Comparison of ENCODE assay signal across 11 cellular contexts in genomic region chr19:16874978-16875299, GRCh38. TPM values are rescaled to one million over a fixed set of nuclear protein-coding genes. Genes with fewer than 3 reads are reported as not detected.
A peak's percentile ranks its signal among the peaks of the same experiment; 100 is the strongest.
DNase-seq lines count a peak whose midpoint lies in the region; ATAC-seq, FAIRE-seq and TF ChIP-seq lines count a peak whose summit lies in the region.
"Not testable (repeated sequence)": the region's sequence is repeated elsewhere in the genome, so short reads cannot be mapped to it uniquely, and the experiment has no call there.
"Had no signal": no experiment of that assay in that cellular context is flagged by ENCODE, and none has a peak within 500 bp of the region (broad histone marks: within the 10 kb centered on the region; RNA-seq: fewer than 3 reads in every experiment).

No MANE protein-coding gene starts in this region.

- not testable (repeated sequence) for H2BK12ac ChIP-seq in H1 (ENCODE audit: low read depth, low read length)

- not testable (repeated sequence) for H3K27me3 Mint-ChIP-seq in CD4-positive, alpha-beta T cell; activated CD8-positive, alpha-beta T cell treated with anti-CD3 and anti-CD28 coated beads, Interleukin-2, amount 10 ng/mL, durations not matched to agents 7 days and 5 days (ENCODE audit: low read depth); activated naive CD8-positive, alpha-beta T cell treated with anti-CD3 and anti-CD28 coated beads, Interleukin-2, amount 10 ng/mL, durations not matched to agents 7 days and 5 days; natural killer cell (ENCODE audit: low read depth in 2 of 2)

- H4K20me1 ChIP-seq in HCT116 (ENCODE audit: insufficient read depth), result not testable (repeated sequence)
- peaks cover 0 to 11% of the 10 kb centered on the region in 2 experiments for H4K20me1 ChIP-seq in H1 (replicated peaks in 1 of 2; ENCODE audit: control insufficient read depth in 1 of 2, insufficient read depth in 2 of 2, low read length in 2 of 2)

- peaks cover 19% of the 10 kb centered on the region for H3K79me2 ChIP-seq in HCT116 (ENCODE audit: insufficient read depth, low read length)
- H3K79me2 ChIP-seq in H1 (ENCODE audit: control insufficient read depth in 1 of 2, insufficient read depth in 2 of 2, low read length in 2 of 2), result peaks cover 0 to 16% of the 10 kb centered on the region in 2 experiments; a peak in 2 of 4 replicates

- not testable (repeated sequence) for FAIRE-seq in H1 (lab: Jason Lieb, UNC)

- not testable (repeated sequence) for TF ChIP-seq EP300 in H1 (IDR thresholded peaks at IDR 0.05; ENCODE audit: borderline replicate concordance in 1 of 2, low read depth in 2 of 2, low read length in 2 of 2)

- not testable (repeated sequence) for H2AFZ ChIP-seq in HCT116 (ENCODE audit: low read depth, low read length, poor library complexity, severe bottlenecking); H1 (ENCODE audit: low read length)

- H3K9me3 ChIP-seq in CD4-positive, alpha-beta T cell (ENCODE audit: control insufficient read depth, low read length); HCT116 (ENCODE audit: control insufficient read depth in 1 of 2, insufficient read depth in 1 of 2, low read depth in 1 of 2, low read length in 2 of 2); RWPE2 (ENCODE audit: severe bottlenecking); H1 (ENCODE audit: insufficient read depth in 2 of 2, low read depth in 1 of 2, low read length in 1 of 2); subcutaneous abdominal adipose tissue (ENCODE audit: control insufficient read depth in 5 of 5, low read length in 5 of 5): not testable (repeated sequence)

- H3K36me3 Mint-ChIP-seq in CD4-positive, alpha-beta T cell (ENCODE audit: low read depth), result peaks cover 76% of the 10 kb centered on the region
- peaks cover 68% of the 10 kb centered on the region for H3K36me3 Mint-ChIP-seq in activated CD8-positive, alpha-beta T cell treated with anti-CD3 and anti-CD28 coated beads, Interleukin-2, amount 10 ng/mL, durations not matched to agents 7 days and 5 days (ENCODE audit: low read depth)
- peaks cover 42% of the 10 kb centered on the region for H3K36me3 Mint-ChIP-seq in activated naive CD8-positive, alpha-beta T cell treated with anti-CD3 and anti-CD28 coated beads, Interleukin-2, amount 10 ng/mL, durations not matched to agents 7 days and 5 days
- H3K36me3 Mint-ChIP-seq in natural killer cell, result not testable (repeated sequence)

- peak overlapping the region; percentile 63 for H3K27ac Mint-ChIP-seq in CD4-positive, alpha-beta T cell
- peak overlapping the region; percentile 67 for H3K27ac Mint-ChIP-seq in activated CD8-positive, alpha-beta T cell treated with anti-CD3 and anti-CD28 coated beads, Interleukin-2, amount 10 ng/mL, durations not matched to agents 7 days and 5 days
- peak overlapping the region; percentile 56 for H3K27ac Mint-ChIP-seq in activated naive CD8-positive, alpha-beta T cell treated with anti-CD3 and anti-CD28 coated beads, Interleukin-2, amount 10 ng/mL, durations not matched to agents 7 days and 5 days
- H3K27ac Mint-ChIP-seq in natural killer cell, result peak overlapping the region; percentile 84 to 90

- H3K23me2 ChIP-seq in H1 (ENCODE audit: low read depth, low read length), result not testable (repeated sequence)

- not testable (repeated sequence) for H3K4ac ChIP-seq in H1 (replicated peaks; ENCODE audit: insufficient read length, low read depth, low read length)

- not testable (repeated sequence) for H4K91ac ChIP-seq in H1 (replicated peaks; ENCODE audit: insufficient read length, low read length)

- RAD21 ChIA-PET in HCT116 (lab: Charles Lee; ENCODE audit: low non-redundant PET in 1 of 2, low total read pairs in 2 of 2, uncharacterized antibody in 2 of 2, unreplicated experiment in 2 of 2), result not testable (repeated sequence)

- not testable (repeated sequence) for H3K9me2 ChIP-seq in HCT116 (ENCODE audit: insufficient read depth)

- not testable (repeated sequence) for H3K9ac ChIP-seq in HCT116 (ENCODE audit: low read length); H1 (replicated peaks in 1 of 4; ENCODE audit: extremely low read depth in 1 of 4, low read depth in 3 of 4, low read length in 3 of 4); subcutaneous abdominal adipose tissue (ENCODE audit: low read length in 5 of 5)

- H3K4me1 Mint-ChIP-seq in CD4-positive, alpha-beta T cell (ENCODE audit: low read depth), result peaks cover 14% of the 10 kb centered on the region
- H3K4me1 Mint-ChIP-seq in activated CD8-positive, alpha-beta T cell treated with anti-CD3 and anti-CD28 coated beads, Interleukin-2, amount 10 ng/mL, durations not matched to agents 7 days and 5 days (ENCODE audit: low read depth), result peaks cover 25% of the 10 kb centered on the region
- peaks cover 12% of the 10 kb centered on the region for H3K4me1 Mint-ChIP-seq in activated naive CD8-positive, alpha-beta T cell treated with anti-CD3 and anti-CD28 coated beads, Interleukin-2, amount 10 ng/mL, durations not matched to agents 7 days and 5 days
- H3K4me1 Mint-ChIP-seq in natural killer cell, result peaks cover 25 to 42% of the 10 kb centered on the region in 2 donors

- H2AK5ac ChIP-seq in H1 (ENCODE audit: low read depth, low read length), result not testable (repeated sequence)

- H4K8ac ChIP-seq in H1 (ENCODE audit: extremely low read depth, insufficient read depth, low read length), result not testable (repeated sequence)

- not testable (repeated sequence) for H3K18ac ChIP-seq in H1 (ENCODE audit: extremely low read depth, low read length)

- H3K9me3 Mint-ChIP-seq in CD4-positive, alpha-beta T cell; natural killer cell: not testable (repeated sequence)
- H3K9me3 Mint-ChIP-seq in activated CD8-positive, alpha-beta T cell treated with anti-CD3 and anti-CD28 coated beads, Interleukin-2, amount 10 ng/mL, durations not matched to agents 7 days and 5 days (ENCODE audit: insufficient read depth), result peaks cover 15% of the 10 kb centered on the region
- H3K9me3 Mint-ChIP-seq in activated naive CD8-positive, alpha-beta T cell treated with anti-CD3 and anti-CD28 coated beads, Interleukin-2, amount 10 ng/mL, durations not matched to agents 7 days and 5 days, result peaks cover 12% of the 10 kb centered on the region

- intact Hi-C loops in CD4-positive, alpha-beta T cell (cut with DNase I, micrococcal nuclease); HCT116 (cut with micrococcal nuclease); natural killer cell (cut with micrococcal nuclease): not testable (repeated sequence)

- H3K36me3 ChIP-seq in HCT116 (ENCODE audit: control insufficient read depth in 1 of 2, insufficient read depth in 2 of 2, low read length in 2 of 2) (peaks cover 3 to 34% of the 10 kb centered on the region in 2 experiments; a peak in 3 of 4 replicates), RWPE2 (ENCODE audit: low read depth) (peaks cover 60% of the 10 kb centered on the region), H1 (ENCODE audit: control insufficient read depth in 2 of 4, insufficient read depth in 4 of 4, low read length in 3 of 4) (peaks cover 20 to 59% (median 47%) of the 10 kb centered on the region in 4 experiments), subcutaneous abdominal adipose tissue (ENCODE audit: control insufficient read depth in 5 of 5, insufficient read depth in 5 of 5, low read length in 5 of 5) (peaks cover 3 to 80% (median 72%) of the 10 kb centered on the region in 5 donors)

- H3K4me1 ChIP-seq in HCT116 (ENCODE audit: control insufficient read depth in 1 of 2, insufficient read depth in 2 of 2, low read length in 2 of 2); RWPE2 (ENCODE audit: insufficient read depth, poor library complexity, severe bottlenecking); H1 (replicated peaks in 1 of 4; ENCODE audit: control insufficient read depth in 3 of 4, insufficient read depth in 4 of 4, low read length in 3 of 4): not testable (repeated sequence)
- peaks cover 0 to 59% (median 24%) of the 10 kb centered on the region in 5 donors for H3K4me1 ChIP-seq in subcutaneous abdominal adipose tissue (ENCODE audit: control insufficient read depth in 5 of 5, insufficient read depth in 5 of 5, low read length in 5 of 5)

- H3K79me1 ChIP-seq in H1 (ENCODE audit: low read depth, low read length), result peaks cover 13% of the 10 kb centered on the region; the same call in 1 of the 2 replicates

- TF ChIP-seq RAD21 in HCT116 (IDR thresholded peaks at IDR 0.05; ENCODE audit: low read depth); H1 (IDR thresholded peaks at IDR 0.05 in 1 of 2, conservative IDR thresholded peaks at IDR 0.05 in 1 of 2; ENCODE audit: low read depth in 2 of 2, low read length in 2 of 2): not testable (repeated sequence)

- not testable (repeated sequence) for TF ChIP-seq POLR2A in HCT116 (IDR thresholded peaks at IDR 0.05; ENCODE audit: borderline replicate concordance, extremely low read depth, insufficient read depth, insufficient read length); H1 (IDR thresholded peaks at IDR 0.05; ENCODE audit: control extremely low read depth in 1 of 2, low read depth in 2 of 2, low read length in 2 of 2)

- H3K4me3 Mint-ChIP-seq in CD4-positive, alpha-beta T cell; activated CD8-positive, alpha-beta T cell treated with anti-CD3 and anti-CD28 coated beads, Interleukin-2, amount 10 ng/mL, durations not matched to agents 7 days and 5 days; activated naive CD8-positive, alpha-beta T cell treated with anti-CD3 and anti-CD28 coated beads, Interleukin-2, amount 10 ng/mL, durations not matched to agents 7 days and 5 days; natural killer cell: not testable (repeated sequence)

- H3K14ac ChIP-seq in H1 (ENCODE audit: insufficient read length), result not testable (repeated sequence)

- not testable (repeated sequence) for H4K5ac ChIP-seq in H1 (ENCODE audit: insufficient read length, low read depth, low read length)

- H3K23ac ChIP-seq in H1 (ENCODE audit: insufficient read length), result not testable (repeated sequence)

- not testable (repeated sequence) for H3K27ac ChIP-seq in CD4-positive, alpha-beta T cell (ENCODE audit: low read depth, low read length)
- peak overlapping the region; percentile 24; the same call in 1 of the 2 replicates for H3K27ac ChIP-seq in HCT116 (ENCODE audit: low read depth, low read length)
- peak overlapping the region; percentile 24 for H3K27ac ChIP-seq in RWPE2 (ENCODE audit: poor library complexity, severe bottlenecking)
- H3K27ac ChIP-seq in H1 (ENCODE audit: low read depth, low read length), result peak overlapping the region; percentile 40; the same call in 1 of the 2 replicates
- H3K27ac ChIP-seq in subcutaneous abdominal adipose tissue (ENCODE audit: low read depth, low read length), result peak overlapping the region; percentile 32

- H2BK15ac ChIP-seq in H1 (ENCODE audit: low read length), result not testable (repeated sequence)

- not testable (repeated sequence) for H2BK120ac ChIP-seq in H1 (replicated peaks; ENCODE audit: low read depth, low read length)

- H2BK20ac ChIP-seq in H1 (ENCODE audit: low read length), result not testable (repeated sequence)

- POLR2A ChIA-PET in CD4-positive, alpha-beta T cell (lab: Charles Lee); HCT116 (lab: Charles Lee); activated CD8-positive, alpha-beta T cell treated with anti-CD3 and anti-CD28 coated beads, Interleukin-2, amount 10 ng/mL, durations not matched to agents 7 days and 5 days (lab: Charles Lee); activated naive CD8-positive, alpha-beta T cell treated with anti-CD3 and anti-CD28 coated beads, Interleukin-2, amount 10 ng/mL, durations not matched to agents 7 days and 5 days (lab: Charles Lee); H1 (lab: Charles Lee; ENCODE audit: partially characterized antibody): not testable (repeated sequence)

- H3K56ac ChIP-seq in H1 (replicated peaks; ENCODE audit: insufficient read length, low read depth, low read length), result not testable (repeated sequence)

- not testable (repeated sequence) for H3K4me3 ChIP-seq in HCT116 (replicated peaks in 1 of 2; ENCODE audit: low read depth in 1 of 2, low read length in 2 of 2); RWPE2 (ENCODE audit: severe bottlenecking); H1 (ENCODE audit: extremely low read depth in 1 of 4, insufficient read depth in 2 of 4, low read depth in 3 of 4, low read length in 4 of 4); subcutaneous abdominal adipose tissue (ENCODE audit: low read depth in 1 of 5, low read length in 5 of 5)

- CTCF ChIA-PET in CD4-positive, alpha-beta T cell (lab: Charles Lee); HCT116 (lab: Charles Lee); activated CD8-positive, alpha-beta T cell treated with anti-CD3 and anti-CD28 coated beads, Interleukin-2, amount 10 ng/mL, durations not matched to agents 7 days and 5 days (lab: Charles Lee); H1 (lab: Charles Lee; ENCODE audit: partially characterized antibody): not testable (repeated sequence)

- not testable (repeated sequence) for TF ChIP-seq CTCF in CD4-positive, alpha-beta T cell (IDR thresholded peaks at IDR 0.05); HCT116 (IDR thresholded peaks at IDR 0.05 in 2 of 3, conservative IDR thresholded peaks at IDR 0.05 in 1 of 3; ENCODE audit: borderline replicate concordance in 1 of 3, insufficient read depth in 1 of 3, low read depth in 2 of 3, low read length in 2 of 3); RWPE2 (IDR thresholded peaks at IDR 0.05; ENCODE audit: poor library complexity, severe bottlenecking); H1 (IDR thresholded peaks at IDR 0.05; ENCODE audit: control extremely low read depth in 1 of 3, insufficient read depth in 1 of 3, low read depth in 1 of 3, low read length in 3 of 3); natural killer cell (IDR thresholded peaks at IDR 0.05)

- ATAC-seq in CD4-positive, alpha-beta T cell (ENCODE audit: poor library complexity); HCT116; RWPE2 (ENCODE audit: low read depth); activated CD8-positive, alpha-beta T cell treated with anti-CD3 and anti-CD28 coated beads, Interleukin-2, amount 10 ng/mL, durations not matched to agents 7 days and 5 days; activated naive CD8-positive, alpha-beta T cell treated with anti-CD3 and anti-CD28 coated beads, Interleukin-2, amount 10 ng/mL, durations not matched to agents 7 days and 5 days (ENCODE audit: low read depth); natural killer cell: not testable (repeated sequence)

- H2BK5ac ChIP-seq in H1 (ENCODE audit: low read depth, low read length), result not testable (repeated sequence)

- BruUV-seq in HCT116 (replicated peaks; lab: Mats Ljungman, UMichigan), result not testable (repeated sequence)

- not testable (repeated sequence) for H3K27me3 ChIP-seq in CD4-positive, alpha-beta T cell (ENCODE audit: control insufficient read depth, insufficient read depth, low read length); HCT116 (ENCODE audit: insufficient read depth, low read length); RWPE2 (ENCODE audit: insufficient read depth, poor library complexity, severe bottlenecking); H1 (replicated peaks in 1 of 4; ENCODE audit: control insufficient read depth in 3 of 4, extremely low read depth in 1 of 4, insufficient read depth in 3 of 4, low read length in 3 of 4); subcutaneous abdominal adipose tissue (ENCODE audit: control insufficient read depth in 5 of 5, insufficient read depth in 4 of 5, low read length in 5 of 5)

- not testable (repeated sequence) for H3K4me2 ChIP-seq in HCT116 (ENCODE audit: low read length); H1 (ENCODE audit: insufficient read depth in 1 of 2, low read depth in 2 of 2, low read length in 2 of 2)

- DNase-seq in CD4-positive, alpha-beta T cell; HCT116 (ENCODE audit: low read depth, low spot score); RWPE2 (ENCODE audit: low spot score); activated CD8-positive, alpha-beta T cell treated with anti-CD3 and anti-CD28 coated beads, Interleukin-2, amount 10 ng/mL, durations not matched to agents 7 days and 5 days; activated naive CD8-positive, alpha-beta T cell treated with anti-CD3 and anti-CD28 coated beads, Interleukin-2, amount 10 ng/mL, durations not matched to agents 7 days and 5 days; H1 (ENCODE audit: low read depth in 1 of 2, low spot score in 2 of 2); natural killer cell: not testable (repeated sequence)

RNA-seq across cellular contexts. Expression of gene F2RL3, which starts 13.9 kb away (rescaled TPM):
- total RNA-seq in CD4-positive, alpha-beta T cell, result not detected
- 0.10 TPM for total RNA-seq in HCT116 (2021; ENCODE audit: unreplicated experiment)
- polyA plus RNA-seq in HCT116 (2012), result not detected in 2 replicates
- under 1 TPM; 0.34 to 0.74 TPM for total RNA-seq in activated CD8-positive, alpha-beta T cell treated with anti-CD3 and anti-CD28 coated beads, Interleukin-2, amount 10 ng/mL, durations not matched to agents 7 days and 5 days
- total RNA-seq in activated naive CD8-positive, alpha-beta T cell treated with anti-CD3 and anti-CD28 coated beads, Interleukin-2, amount 10 ng/mL, durations not matched to agents 7 days and 5 days, result under 1 TPM; 0.14 to 0.17 TPM
- not detected in 2 replicates for total RNA-seq in H1 (2021; fragmentation: NEBNext Ultra II Directional; extraction: Animal tissue kit (Norgen Biotek cat#: 25700))
- not detected in 2 replicates for polyA plus RNA-seq in H1 (2011; rRNA removed)
- polyA plus RNA-seq in H1 (2011; cell fraction: cytosol; rRNA removed), result not detected
- not detected for polyA plus RNA-seq in H1 (2011; cell fraction: nucleus; rRNA removed)
- polyA plus RNA-seq in H1 (2012, experiment 1 of 2), result not detected in 4 replicates
- not detected for polyA plus RNA-seq in H1 (2012, experiment 2 of 2)
- polyA plus RNA-seq in H1 (2013, experiment 1 of 2), result not detected
- polyA plus RNA-seq in H1 (2013, experiment 2 of 2), result not detected
- polyA minus RNA-seq in H1 (2011; rRNA and poly(A)+ RNA removed), result not detected in 2 replicates
- not detected for polyA minus RNA-seq in H1 (2011; cell fraction: cytosol; rRNA and poly(A)+ RNA removed)
- not detected for polyA minus RNA-seq in H1 (2011; cell fraction: nucleus; rRNA and poly(A)+ RNA removed)
- under 1 TPM; 0.24 to 0.39 (median 0.28) TPM for total RNA-seq in natural killer cell
- total RNA-seq: myocyte, SK-MEL-5 had no signal
- polyA plus RNA-seq: BJ had no signal

RNA-seq across cellular contexts. Expression of gene SIN3B, which starts 45.7 kb away (rescaled TPM):
- total RNA-seq in CD4-positive, alpha-beta T cell, result 10 to 100 TPM; 52.4 to 53.7 TPM
- total RNA-seq in HCT116 (2021; ENCODE audit: unreplicated experiment) (59.9 TPM), natural killer cell (10 to 100 TPM; 58.4 to 70.1 (median 60.2) TPM)
- 32.6 and 38.5 TPM in 2 replicates for polyA plus RNA-seq in HCT116 (2012)
- total RNA-seq in activated CD8-positive, alpha-beta T cell treated with anti-CD3 and anti-CD28 coated beads, Interleukin-2, amount 10 ng/mL, durations not matched to agents 7 days and 5 days, result 10 to 100 TPM; 30.5 to 31.9 TPM
- total RNA-seq in activated naive CD8-positive, alpha-beta T cell treated with anti-CD3 and anti-CD28 coated beads, Interleukin-2, amount 10 ng/mL, durations not matched to agents 7 days and 5 days, result 10 to 100 TPM; 49.3 to 50.3 TPM
- 60.1 and 71.1 TPM in 2 replicates for total RNA-seq in H1 (2021; fragmentation: NEBNext Ultra II Directional; extraction: Animal tissue kit (Norgen Biotek cat#: 25700))
- polyA plus RNA-seq in H1 (2011; rRNA removed), result 29.5 and 45.5 TPM in 2 replicates
- polyA plus RNA-seq in H1 (2011; cell fraction: cytosol; rRNA removed), result 49.4 TPM
- polyA plus RNA-seq in H1 (2011; cell fraction: nucleus; rRNA removed), result 188 TPM
- 46.5 to 57.5 TPM (median 53.3 TPM) in 4 replicates for polyA plus RNA-seq in H1 (2012, experiment 1 of 2)
- 32.3 TPM for polyA plus RNA-seq in H1 (2012, experiment 2 of 2)
- 36.6 TPM for polyA plus RNA-seq in H1 (2013, experiment 1 of 2)
- 33.4 TPM for polyA plus RNA-seq in H1 (2013, experiment 2 of 2)
- 37.2 and 44.7 TPM in 2 replicates for polyA minus RNA-seq in H1 (2011; rRNA and poly(A)+ RNA removed)
- 34.7 TPM for polyA minus RNA-seq in H1 (2011; cell fraction: cytosol; rRNA and poly(A)+ RNA removed)
- polyA minus RNA-seq in H1 (2011; cell fraction: nucleus; rRNA and poly(A)+ RNA removed), result 59.9 TPM
